Comparison of ENCODE assay signal across 8 cellular contexts in the genomic region with DNA sequence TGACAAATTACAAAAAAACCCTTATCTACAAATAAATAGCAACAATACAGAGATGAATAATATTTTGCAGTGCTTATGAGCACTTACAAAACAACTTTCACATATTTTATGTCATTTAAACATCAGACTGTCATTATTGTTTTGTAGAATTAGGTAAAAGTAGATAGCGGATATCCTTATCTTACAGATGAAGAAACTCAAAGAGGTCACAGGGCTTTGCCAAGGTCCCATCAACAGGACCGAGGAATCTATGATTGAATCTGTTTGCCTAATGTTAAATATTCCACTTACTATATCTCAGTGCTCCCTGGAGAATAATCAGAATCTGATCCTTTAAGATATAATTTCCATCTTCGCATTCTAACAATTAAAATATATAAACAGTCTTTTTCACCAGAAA.
"Had no signal": no experiment of that assay in that cellular context is flagged by ENCODE, and none has a peak within 500 bp of the region (broad histone marks: within the 10 kb centered on the region; RNA-seq: fewer than 3 reads in every experiment).

No MANE protein-coding gene starts in this region.

- H3K36me3 ChIP-seq: HAP-1 had no signal

- FAIRE-seq: HepG2 had no signal

- H3K9me3 ChIP-seq: HAP-1 had no signal

- H3K27ac ChIP-seq: GM23248, HL-60 had no signal

- H3K4me3 ChIP-seq: GM23248, HAP-1 had no signal

- DNase-seq: GM23248, GOT3, H7, HFFc6, KBM-7 had no signal

- H3K4me1 ChIP-seq: HAP-1 had no signal
